15 cellular contexts compared by ENCODE assay signal in genomic region chr1:45365051-45365450, GRCh38. TPM values are rescaled to one million over a fixed set of nuclear protein-coding genes. Genes with fewer than 3 reads are reported as not detected.
DNase-seq lines count a peak whose midpoint lies in the region; ATAC-seq and TF ChIP-seq lines count a peak whose summit lies in the region.
"Had no signal": no experiment of that assay in that cellular context is flagged by ENCODE, and none has a peak within 500 bp of the region (broad histone marks: within the 10 kb centered on the region; RNA-seq: fewer than 3 reads in every experiment).

No MANE protein-coding gene starts in this region.

- no peak for TF ChIP-seq CTCF in GM23338 (conservative IDR thresholded peaks at IDR 0.05; ENCODE audit: low read depth in 2 of 2)
- no peak for TF ChIP-seq CTCF in neural progenitor cell (IDR thresholded peaks at IDR 0.05)
- TF ChIP-seq CTCF in CD4-positive, alpha-beta T cell (IDR thresholded peaks at IDR 0.05): no peak

- H3K79me2 ChIP-seq in GM23338 (replicated peaks; ENCODE audit: insufficient read depth): no peaks in the 10 kb centered on the region
- H3K79me2 ChIP-seq in neural progenitor cell (ENCODE audit: low read depth): no peaks in the 10 kb centered on the region

- POLR2A ChIA-PET in CD4-positive, alpha-beta T cell (lab: Charles Lee): no interaction called here

- H3K27me3 ChIP-seq in GM23338 (ENCODE audit: insufficient read depth) (no peaks in the 10 kb centered on the region), neural progenitor cell (no peaks in the 10 kb centered on the region)
- no peaks in the 10 kb centered on the region for H3K27me3 ChIP-seq in CD4-positive, alpha-beta T cell (ENCODE audit: control insufficient read depth, insufficient read depth, low read length)

- peaks cover 5% of the 10 kb centered on the region; the same call in 1 of the 2 replicates for H3F3A ChIP-seq in GM23338 (replicated peaks; ENCODE audit: low read depth)
- H3F3A ChIP-seq in neural progenitor cell (ENCODE audit: low read depth): peaks cover 32% of the 10 kb centered on the region

- H3K9me3 ChIP-seq in neural progenitor cell (ENCODE audit: low read depth): no peaks in the 10 kb centered on the region
- no peaks in the 10 kb centered on the region for H3K9me3 ChIP-seq in CD4-positive, alpha-beta T cell (ENCODE audit: control insufficient read depth, low read length)

- H3K4me1 ChIP-seq in GM23338 (ENCODE audit: insufficient read depth) (peaks cover 15% of the 10 kb centered on the region), neural progenitor cell (peaks cover 13% of the 10 kb centered on the region)

- H4K20me1 ChIP-seq in GM23338 (replicated peaks; ENCODE audit: insufficient read depth) (no peaks in the 10 kb centered on the region), neural progenitor cell (ENCODE audit: low read depth) (no peaks in the 10 kb centered on the region)

- peak; percentile 78 for ATAC-seq in GM18867 (IDR thresholded peaks at IDR 0.05; ENCODE audit: unreplicated experiment)
- ATAC-seq in GM23338: peak; percentile 68
- peak; percentile 65 for ATAC-seq in HG03565 (IDR thresholded peaks at IDR 0.05; ENCODE audit: unreplicated experiment)
- ATAC-seq in CD4-positive, alpha-beta T cell (ENCODE audit: poor library complexity): no peak
- ATAC-seq: activated T-helper 17 cell treated with anti-CD3 and anti-CD28 coated beads, Interleukin-2, amount 50 U/mL, for 72 hours; effector memory CD8-positive, alpha-beta T cell had no signal

- H3K4me3 ChIP-seq in GM23338: no peak overlapping the region
- H3K4me3 ChIP-seq in neural progenitor cell: no peak overlapping the region

- no peaks in the 10 kb centered on the region for H3K36me3 Mint-ChIP-seq in GM23338 (ENCODE audit: low read depth)
- H3K36me3 Mint-ChIP-seq in neural progenitor cell: no peaks in the 10 kb centered on the region
- H3K36me3 Mint-ChIP-seq in CD4-positive, alpha-beta T cell (ENCODE audit: low read depth): no peaks in the 10 kb centered on the region

- H3K9ac ChIP-seq in neural progenitor cell: no peak overlapping the region

- CTCF ChIA-PET in CD4-positive, alpha-beta T cell (lab: Charles Lee): no interaction called here

- H3K9me3 Mint-ChIP-seq in GM23338 (no peaks in the 10 kb centered on the region), neural progenitor cell (no peaks in the 10 kb centered on the region)
- no peaks in the 10 kb centered on the region for H3K9me3 Mint-ChIP-seq in CD4-positive, alpha-beta T cell
- H3K9me3 Mint-ChIP-seq: activated T-helper 17 cell treated with anti-CD3 and anti-CD28 coated beads, Interleukin-2, amount 50 U/mL, for 72 hours; effector memory CD8-positive, alpha-beta T cell; stimulated activated naive CD8-positive, alpha-beta T cell treated with anti-CD3 and anti-CD28 coated beads, Interleukin-15, Interleukin-2, amounts not matched to agents 100 ng/mL and 50 ng/mL, for 24 hours had no signal

- no peaks in the 10 kb centered on the region for H3K36me3 ChIP-seq in GM23338 (ENCODE audit: insufficient read depth)
- H3K36me3 ChIP-seq in neural progenitor cell: no peaks in the 10 kb centered on the region

- H3K27me3 Mint-ChIP-seq in GM23338 (ENCODE audit: insufficient read depth, low read depth, poor library complexity): peaks cover 4% of the 10 kb centered on the region
- no peaks in the 10 kb centered on the region for H3K27me3 Mint-ChIP-seq in neural progenitor cell (ENCODE audit: insufficient read depth, low read depth)
- H3K27me3 Mint-ChIP-seq in CD4-positive, alpha-beta T cell: no peaks in the 10 kb centered on the region
- H3K27me3 Mint-ChIP-seq: activated T-helper 17 cell treated with anti-CD3 and anti-CD28 coated beads, Interleukin-2, amount 50 U/mL, for 72 hours; effector memory CD8-positive, alpha-beta T cell; stimulated activated naive CD8-positive, alpha-beta T cell treated with anti-CD3 and anti-CD28 coated beads, Interleukin-15, Interleukin-2, amounts not matched to agents 100 ng/mL and 50 ng/mL, for 24 hours had no signal

- H3K27ac Mint-ChIP-seq in GM23338 (no peak overlapping the region), neural progenitor cell (no peak overlapping the region)
- no peak overlapping the region for H3K27ac Mint-ChIP-seq in CD4-positive, alpha-beta T cell
- H3K27ac Mint-ChIP-seq: activated T-helper 17 cell treated with anti-CD3 and anti-CD28 coated beads, Interleukin-2, amount 50 U/mL, for 72 hours; stimulated activated naive CD8-positive, alpha-beta T cell treated with anti-CD3 and anti-CD28 coated beads, Interleukin-15, Interleukin-2, amounts not matched to agents 100 ng/mL and 50 ng/mL, for 24 hours had no signal

- H3K27ac ChIP-seq in GM23338 (ENCODE audit: low read depth) (no peak overlapping the region), neural progenitor cell (peak overlapping the region; percentile 80)
- H3K27ac ChIP-seq in CD4-positive, alpha-beta T cell (ENCODE audit: low read depth, low read length): no peak overlapping the region

- no peaks in the 10 kb centered on the region for H3K9me2 ChIP-seq in GM23338 (ENCODE audit: insufficient read depth)

- H3K4me3 Mint-ChIP-seq in GM23338 (no peak overlapping the region), neural progenitor cell (no peak overlapping the region)
- no peak overlapping the region for H3K4me3 Mint-ChIP-seq in CD4-positive, alpha-beta T cell
- H3K4me3 Mint-ChIP-seq: activated T-helper 17 cell treated with anti-CD3 and anti-CD28 coated beads, Interleukin-2, amount 50 U/mL, for 72 hours; effector memory CD8-positive, alpha-beta T cell; stimulated activated naive CD8-positive, alpha-beta T cell treated with anti-CD3 and anti-CD28 coated beads, Interleukin-15, Interleukin-2, amounts not matched to agents 100 ng/mL and 50 ng/mL, for 24 hours had no signal

- no peak overlapping the region for H3K4me2 ChIP-seq in GM23338
- H3K4me2 ChIP-seq in neural progenitor cell: peak overlapping the region; percentile 40

- H2AFZ ChIP-seq in GM23338 (no peak overlapping the region), neural progenitor cell (replicated peaks) (no peak overlapping the region)

- DNase-seq in GM23338 (ENCODE audit: low spot score): peak; percentile 30
- peak; percentile 73 for DNase-seq in neural progenitor cell (ENCODE audit: low spot score)
- no peak for DNase-seq in NCI-H2227 treated with DMSO at 0.1 percent for 48 hours (lab: John Stamatoyannopoulos, UW)
- no peak for DNase-seq in GF-D8 (lab: John Stamatoyannopoulos, UW)
- DNase-seq in stimulated activated CD4-positive, alpha-beta T cell treated with anti-CD3 and anti-CD28 coated beads, Interleukin-4, amount 100 ng/mL, for 1 hour: no peak
- DNase-seq in CD4-positive, alpha-beta T cell: no peak
- DNase-seq: activated CD4-positive, alpha-beta T cell treated with anti-CD3 and anti-CD28 coated beads for 4 hours; DND-41; effector memory CD8-positive, alpha-beta T cell; Karpas-422; NCI-H2081 had no signal

- H3K4me1 Mint-ChIP-seq in GM23338: peaks cover 19% of the 10 kb centered on the region; the same call in 2 of the 3 replicates
- peaks cover 7% of the 10 kb centered on the region for H3K4me1 Mint-ChIP-seq in neural progenitor cell
- H3K4me1 Mint-ChIP-seq in CD4-positive, alpha-beta T cell (ENCODE audit: low read depth): peaks cover 2% of the 10 kb centered on the region
- H3K4me1 Mint-ChIP-seq: activated T-helper 17 cell treated with anti-CD3 and anti-CD28 coated beads, Interleukin-2, amount 50 U/mL, for 72 hours had no signal

- intact Hi-C loops in CD4-positive, alpha-beta T cell (cut with DNase I, micrococcal nuclease): no loop called here

TF ChIP-seq in GM23338, 12 proteins besides CTCF, POLR2A, EP300 and RAD21 (continues in another document):
- TF ChIP-seq JUNB (IDR thresholded peaks at IDR 0.05; ENCODE audit: unreplicated experiment): no peak
- TF ChIP-seq NANOG (IDR thresholded peaks at IDR 0.05; ENCODE audit: borderline replicate concordance): no peak
- TF ChIP-seq ETS1 (IDR thresholded peaks at IDR 0.05): no peak
- no peak for TF ChIP-seq EZH2phosphoT487 (IDR thresholded peaks at IDR 0.05; ENCODE audit: unreplicated experiment)
- TF ChIP-seq POLR2AphosphoS5 (IDR thresholded peaks at IDR 0.05; ENCODE audit: low read depth): no peak
- no peak for TF ChIP-seq ZNF114 (CRISPR knock-in tag; IDR thresholded peaks at IDR 0.05)
- no peak for TF ChIP-seq CREB1 (CRISPR knock-in tag; IDR thresholded peaks at IDR 0.05; ENCODE audit: low read depth)
- no peak for TF ChIP-seq ZNF331 (CRISPR knock-in tag; IDR thresholded peaks at IDR 0.05; ENCODE audit: low read depth)
- no peak for TF ChIP-seq STAT1 (IDR thresholded peaks at IDR 0.05; ENCODE audit: unreplicated experiment)

RNA-seq across cellular contexts. Expression of gene MUTYH, which starts 24.8 kb away (rescaled TPM):
- total RNA-seq in GM23338 (2014; rRNA removed; shearing (Covaris generic)): 63.6 and 67.4 TPM in 2 replicates
- 47.9 and 52.8 TPM in 2 replicates for polyA plus RNA-seq in GM23338 (2016; fragmentation: Nextera tagmentation; extraction: Ambion mirVana)
- 48.2 and 89.7 TPM in 2 replicates for total RNA-seq in neural progenitor cell (ENCODE audit: low replicate concordance)
- total RNA-seq in CD4-positive, alpha-beta T cell: 10 to 100 TPM; 57.9 to 67.4 TPM

RNA-seq across cellular contexts. Expression of gene TOE1, which starts 25.1 kb away (rescaled TPM):
- 18.4 and 22.4 TPM in 2 replicates for total RNA-seq in GM23338 (2014; rRNA removed; shearing (Covaris generic))
- 7.7 and 9.1 TPM in 2 replicates for polyA plus RNA-seq in GM23338 (2016; fragmentation: Nextera tagmentation; extraction: Ambion mirVana)
- 6.1 and 10.7 TPM in 2 replicates for total RNA-seq in neural progenitor cell (ENCODE audit: low replicate concordance)
- total RNA-seq in CD4-positive, alpha-beta T cell: 10 to 100 TPM; 44.5 to 46.2 TPM

RNA-seq across cellular contexts. Expression of gene HPDL, which starts 38.4 kb away (rescaled TPM):
- 60.7 and 82.1 TPM in 2 replicates for total RNA-seq in GM23338 (2014; rRNA removed; shearing (Covaris generic))
- polyA plus RNA-seq in GM23338 (2016; fragmentation: Nextera tagmentation; extraction: Ambion mirVana): 36.5 and 39.6 TPM in 2 replicates
- total RNA-seq in neural progenitor cell (ENCODE audit: low replicate concordance): 0.64 and 2.4 TPM in 2 replicates
- total RNA-seq in CD4-positive, alpha-beta T cell: not detected

Comparison
In these comparisons a context has a peak if more than half of its experiments do, and no peak if none do; other contexts are left out.
1. DNase-seq: peak in GM23338 (single experiment) and neural progenitor cell (single experiment); none in NCI-H2227 treated with DMSO at 0.1 percent for 48 hours (single experiment), GF-D8 (single experiment), stimulated activated CD4-positive, alpha-beta T cell treated with anti-CD3 and anti-CD28 coated beads, Interleukin-4, amount 100 ng/mL, for 1 hour (single experiment) and CD4-positive, alpha-beta T cell (0 of 10).
2. RNA of gene HPDL, which starts 38.4 kb away (total RNA-seq): 60.7 to 82.1 TPM in GM23338; 0.64 to 2.4 TPM in neural progenitor cell and not detected in CD4-positive, alpha-beta T cell; every median in the first group is over 10 times any median in the second.